ENCODE assay signal across 9 cellular contexts in genomic region chrX:26649534-26649933, GRCh38.
A peak's percentile ranks its signal among the peaks of the same experiment; 100 is the strongest.
DNase-seq lines count a peak whose midpoint lies in the region; ATAC-seq, FAIRE-seq and TF ChIP-seq lines count a peak whose summit lies in the region.
"Had no signal": no experiment of that assay in that cellular context is flagged by ENCODE, and none has a peak within 500 bp of the region (broad histone marks: within the 10 kb centered on the region; RNA-seq: fewer than 3 reads in every experiment).

No MANE protein-coding gene starts in this region.

- H3K36me3 ChIP-seq in left lung, result no peaks in the 10 kb centered on the region

- ATAC-seq in GM19324 (IDR thresholded peaks at IDR 0.05; ENCODE audit: low FRiP score, unreplicated experiment) (no peak), GM21423 (IDR thresholded peaks at IDR 0.05; ENCODE audit: unreplicated experiment) (no peak), left lung (no peak)
- ATAC-seq: naive thymus-derived CD8-positive, alpha-beta T cell had no signal

- H3K79me1 ChIP-seq in H9 (ENCODE audit: insufficient read depth, low read depth, low read length, poor library complexity, severe bottlenecking), result no peaks in the 10 kb centered on the region

- H2AK5ac ChIP-seq in H9 (ENCODE audit: insufficient read length, low read length), result no peak overlapping the region

- no peak overlapping the region for H3K14ac ChIP-seq in H9 (ENCODE audit: insufficient read depth, low read length)

- H3K23ac ChIP-seq in H9 (ENCODE audit: insufficient read length, low read depth, low read length), result no peak overlapping the region

- no peak overlapping the region for H4K5ac ChIP-seq in H9 (ENCODE audit: insufficient read length, low read depth, low read length)

- peaks cover 0 to 2% of the 10 kb centered on the region in 2 experiments; a peak in 1 of 4 replicates for H3K4me1 Mint-ChIP-seq in H9
- H3K4me1 Mint-ChIP-seq: naive thymus-derived CD8-positive, alpha-beta T cell had no signal

- no peaks in the 10 kb centered on the region for H3K27me3 ChIP-seq in H9 (ENCODE audit: insufficient read depth, low read length)
- H3K27me3 ChIP-seq in left lung, result no peaks in the 10 kb centered on the region

- H2BK15ac ChIP-seq in H9 (ENCODE audit: low read depth, low read length), result no peak overlapping the region

- no peak overlapping the region for H3K9ac ChIP-seq in H9 (ENCODE audit: extremely low read depth, insufficient read length, low read length)

- no peaks in the 10 kb centered on the region for H4K20me1 ChIP-seq in H9 (ENCODE audit: control insufficient read depth, insufficient read depth, insufficient read length)

- no peak overlapping the region for H3K4ac ChIP-seq in H9 (ENCODE audit: low read depth, low read length)

- no peak overlapping the region for H3K18ac ChIP-seq in H9 (ENCODE audit: insufficient read length, low read depth, low read length)

- FAIRE-seq in D721Med (lab: Jason Lieb, UNC), result peak; percentile 32

- H3K79me2 ChIP-seq in H9 (ENCODE audit: insufficient read depth, low read length), result no peaks in the 10 kb centered on the region

- no peak overlapping the region for H3K4me2 ChIP-seq in H9 (ENCODE audit: insufficient read depth, insufficient read length, low read length)

- H3K27me3 Mint-ChIP-seq in H9 (ENCODE audit: low read depth), result no peaks in the 10 kb centered on the region
- H3K27me3 Mint-ChIP-seq: naive thymus-derived CD8-positive, alpha-beta T cell had no signal

- H2BK5ac ChIP-seq in H9 (ENCODE audit: insufficient read length, low read length), result no peak overlapping the region

- H3K23me2 ChIP-seq in H9 (ENCODE audit: insufficient read length, low read depth, low read length, poor library complexity, severe bottlenecking), result no peaks in the 10 kb centered on the region

- intact Hi-C loops in left lung (cut with DNase I), result no loop called here

- peaks cover 14% of the 10 kb centered on the region for H3K9me3 ChIP-seq in H9 (ENCODE audit: control insufficient read depth, low read depth, low read length)
- peaks cover 3 to 15% of the 10 kb centered on the region in 2 donors for H3K9me3 ChIP-seq in left lung

- H3K9me3 Mint-ChIP-seq in H9, result peaks cover 70 to 80% of the 10 kb centered on the region in 2 experiments

- H3K27ac ChIP-seq in H9 (ENCODE audit: insufficient read length, low read depth, low read length), result no peak overlapping the region
- H3K27ac ChIP-seq in left lung, result no peak overlapping the region

- H3K36me3 Mint-ChIP-seq in H9 (ENCODE audit: insufficient read depth in 1 of 3, low read depth in 3 of 3), result peaks cover 12 to 21% (median 16%) of the 10 kb centered on the region in 3 experiments

- H4K91ac ChIP-seq in H9 (ENCODE audit: insufficient read length, low read depth, low read length), result no peak overlapping the region

- H3K56ac ChIP-seq in H9 (ENCODE audit: insufficient read length, low read depth, low read length), result no peak overlapping the region

- no peak overlapping the region for H3K27ac Mint-ChIP-seq in H9
- H3K27ac Mint-ChIP-seq: naive thymus-derived CD8-positive, alpha-beta T cell had no signal

- H2BK20ac ChIP-seq in H9 (ENCODE audit: low read depth, low read length, poor library complexity, severe bottlenecking), result no peak overlapping the region

- no CpG with 5 or more reads among the region's 7 CpGs for WGBS in H9 (ENCODE audit: extremely low coverage, insufficient read length, low lambda C conversion rate)

- peak; percentile 27 for TF ChIP-seq CTCF in D721Med (IDR thresholded peaks at IDR 0.05; ENCODE audit: insufficient read depth, missing control alignments)
- peak; percentile 72 for TF ChIP-seq CTCF in H9 (conservative IDR thresholded peaks at IDR 0.05)
- TF ChIP-seq CTCF in left lung (IDR thresholded peaks at IDR 0.05), result peak in 1 of 2 donors; percentile 33

- no peak overlapping the region for H2AFZ ChIP-seq in H9 (ENCODE audit: low read length)

- no peak overlapping the region for H3T11ph ChIP-seq in H9 (ENCODE audit: low read length)

- DNase-seq in D721Med (ENCODE audit: insufficient read length, low spot score) (no peak), H9 (no peak), RKO (ENCODE audit: low spot score) (peak; percentile 70), iPS-NIHi11 (ENCODE audit: low spot score) (peak; percentile 7), activated T-cell treated with anti-CD3 and anti-CD28 coated beads for 4 hours (no peak), left lung (no peak)

- no peaks in the 10 kb centered on the region; the same call in 1 of the 2 replicates for H3K4me1 ChIP-seq in H9 (ENCODE audit: insufficient read depth, low read length)
- H3K4me1 ChIP-seq in left lung, result no peaks in the 10 kb centered on the region

- no peak overlapping the region for H3K4me3 Mint-ChIP-seq in H9
- H3K4me3 Mint-ChIP-seq: naive thymus-derived CD8-positive, alpha-beta T cell had no signal

- no peak overlapping the region for H3K4me3 ChIP-seq in left lung

- no peak overlapping the region for H2BK12ac ChIP-seq in H9 (ENCODE audit: insufficient read length, low read depth, low read length)

- H2BK120ac ChIP-seq in H9 (ENCODE audit: low read depth, low read length, poor library complexity, severe bottlenecking), result no peak overlapping the region

- H4K8ac ChIP-seq in H9 (replicated peaks; ENCODE audit: insufficient read length, low read depth, low read length), result no peak overlapping the region

Comparison
In these comparisons a context has a peak if more than half of its experiments do, and no peak if none do; other contexts are left out.
1. DNase-seq: peak in RKO (single experiment) and iPS-NIHi11 (single experiment); none in D721Med (single experiment), H9 (single experiment), activated T-cell treated with anti-CD3 and anti-CD28 coated beads for 4 hours (single experiment) and left lung (0 of 2).